8 cellular contexts compared by ENCODE assay signal in genomic region chr2:206084870-206085741, GRCh38. TPM values are rescaled to one million over a fixed set of nuclear protein-coding genes. Genes with fewer than 3 reads are reported as not detected.
DNase-seq lines count a peak whose midpoint lies in the region; ATAC-seq lines count a peak whose summit lies in the region.

No MANE protein-coding gene starts in this region.

- peak overlapping the region; percentile 98 for H3K4me3 Mint-ChIP-seq in memory B cell

- H3K4me1 ChIP-seq in ectodermal cell (ENCODE audit: control insufficient read depth, insufficient read depth, low read length), result peaks cover 3% of the 10 kb centered on the region

- H3K9me3 Mint-ChIP-seq in memory B cell, result no peaks in the 10 kb centered on the region

- ATAC-seq in GM21717 (IDR thresholded peaks at IDR 0.05; ENCODE audit: unreplicated experiment) (peak; percentile 31), memory B cell (ENCODE audit: low read depth) (peak; percentile 40)

- peak overlapping the region; percentile 94 for H3K27ac ChIP-seq in ectodermal cell (ENCODE audit: insufficient read depth, low read depth, low read length, poor library complexity, severe bottlenecking)

- no peaks in the 10 kb centered on the region for H3K9me3 ChIP-seq in ectodermal cell (ENCODE audit: control insufficient read depth, low read length)

- peak overlapping the region; percentile 86 for H3K4me3 ChIP-seq in GM08714 (ENCODE audit: low read length)
- H3K4me3 ChIP-seq in Jurkat, Clone E6-1 (ENCODE audit: low read length), result peak overlapping the region; percentile 81
- peak overlapping the region; percentile 55 for H3K4me3 ChIP-seq in ectodermal cell (ENCODE audit: insufficient read depth, low read depth, low read length)

- peaks cover 23% of the 10 kb centered on the region for H3K4me1 Mint-ChIP-seq in memory B cell

- H3K27me3 Mint-ChIP-seq in memory B cell, result no peaks in the 10 kb centered on the region

- no peaks in the 10 kb centered on the region for H3K36me3 ChIP-seq in ectodermal cell (ENCODE audit: control insufficient read depth, insufficient read depth, low read length)

- WGBS in ectodermal cell, 2 experiments, result 0% methylated on average over 88 of the region's 88 CpGs

- no peaks in the 10 kb centered on the region for H3K36me3 Mint-ChIP-seq in memory B cell

- H3K27ac Mint-ChIP-seq in memory B cell, result peak overlapping the region; percentile 100

- DNase-seq in Jurkat, Clone E6-1 (ENCODE audit: low read depth, low spot score), result no peak
- peak; percentile 46 to 48 for DNase-seq in activated CD4-positive, alpha-beta T cell treated with anti-CD3 and anti-CD28 coated beads, Interleukin-2, amount 50 U/mL, for 48 hours
- DNase-seq in memory B cell (ENCODE audit: low spot score in 2 of 2) (peak; percentile 57 to 78), NCI-H526 treated with DMSO at 0.1 percent for 48 hours (lab: John Stamatoyannopoulos, UW) (no peak)
- peak; percentile 25 for DNase-seq in stimulated activated CD8-positive, alpha-beta memory T cell treated with anti-CD3 and anti-CD28 coated beads, Interleukin-4, amount 100 ng/mL, for 24 hours (ENCODE audit: low read depth)

- no peaks in the 10 kb centered on the region for H3K27me3 ChIP-seq in ectodermal cell (ENCODE audit: control insufficient read depth, insufficient read depth, low read length, poor library complexity, severe bottlenecking)

RNA-seq across cellular contexts. Expression of gene INO80D, which starts 0.9 kb away (rescaled TPM):
- polyA plus RNA-seq in Jurkat, Clone E6-1 (2012; ENCODE audit: insufficient read depth, insufficient read length), result 2.2 TPM
- polyA plus RNA-seq in ectodermal cell (2013, experiment 1 of 4), result 5.6 TPM
- polyA plus RNA-seq in ectodermal cell (2013, experiment 2 of 4), result 8.4 TPM
- 3.5 TPM for polyA plus RNA-seq in ectodermal cell (2013, experiment 3 of 4)
- polyA plus RNA-seq in ectodermal cell (2013, experiment 4 of 4), result 4.5 TPM

Comparison
In these comparisons a context has a peak if more than half of its experiments do, and no peak if none do; other contexts are left out.
1. DNase-seq: peak in activated CD4-positive, alpha-beta T cell treated with anti-CD3 and anti-CD28 coated beads, Interleukin-2, amount 50 U/mL, for 48 hours (2 of 2), memory B cell (2 of 2) and stimulated activated CD8-positive, alpha-beta memory T cell treated with anti-CD3 and anti-CD28 coated beads, Interleukin-4, amount 100 ng/mL, for 24 hours (single experiment); none in Jurkat, Clone E6-1 (single experiment) and NCI-H526 treated with DMSO at 0.1 percent for 48 hours (single experiment).
2. Peak in every context shown above with its lines, with median percentiles within 50 percentile points of each other: H3K4me3 ChIP-seq.